Comparison of ENCODE assay signal across 15 cellular contexts in the genomic region with DNA sequence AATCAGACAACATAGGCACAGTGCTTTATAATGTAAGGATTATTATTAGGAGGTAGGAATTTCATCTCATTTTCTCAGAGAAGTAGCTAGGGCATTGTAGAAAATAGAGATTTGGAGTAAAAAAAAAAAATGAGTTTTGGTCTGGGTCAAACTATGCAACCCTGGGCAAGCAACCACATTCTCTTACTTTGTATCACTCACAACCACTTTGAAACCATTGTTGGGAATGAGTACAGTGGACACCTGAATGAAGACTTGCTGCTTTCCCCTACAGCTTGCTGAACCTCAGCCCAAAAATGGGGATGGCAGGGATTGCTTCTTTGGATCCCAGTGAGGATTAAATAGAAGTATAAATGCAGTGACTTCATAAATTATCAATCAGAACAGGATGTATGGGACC. TPM values are rescaled to one million over a fixed set of nuclear protein-coding genes. Genes with fewer than 3 reads are reported as not detected.
DNase-seq lines count a peak whose midpoint lies in the region; ATAC-seq and TF ChIP-seq lines count a peak whose summit lies in the region.
"Had no signal": no experiment of that assay in that cellular context is flagged by ENCODE, and none has a peak within 500 bp of the region (broad histone marks: within the 10 kb centered on the region; RNA-seq: fewer than 3 reads in every experiment).

No MANE protein-coding gene starts in this region.

- POLR2A ChIA-PET in activated CD4-positive, alpha-beta memory T cell treated with anti-CD3 and anti-CD28 coated beads, Interleukin-2, amount 10 ng/mL, durations not matched to agents 7 days and 5 days (lab: Charles Lee) = interaction anchor here (0.8 to 7.1 kb wide), 6 partner anchors 9 to 71 kb away, joined by 4 to 100 read pairs (median 26); a partner anchor contains a TSS
- POLR2A ChIA-PET in Caco-2 (lab: Charles Lee) = no interaction called here
- POLR2A ChIA-PET in MCF 10A (lab: Yijun Ruan, JAX) = no interaction called here

- H3K4me3 ChIP-seq in stomach smooth muscle (ENCODE audit: low read length in 2 of 2) (no peak overlapping the region), Caco-2 (ENCODE audit: low read depth, low read length) (no peak overlapping the region)
- H3K4me3 ChIP-seq: SJSA1, thoracic aorta had no signal

- ATAC-seq in activated naive CD4-positive, alpha-beta T cell treated with anti-CD3 and anti-CD28 coated beads, Interleukin-2, amount 50 U/mL, for 72 hours = peak; percentile 31 to 45

- no peak for DNase-seq in activated naive CD4-positive, alpha-beta T cell treated with anti-CD3 and anti-CD28 coated beads, Interleukin-2, amount 50 U/mL, for 72 hours (ENCODE audit: low spot score in 2 of 2)
- no peak for DNase-seq in activated naive CD4-positive, alpha-beta T cell treated with anti-CD3 and anti-CD28 coated beads, Interleukin-2, amount 10 ng/mL, durations not matched to agents 7 days and 5 days
- DNase-seq in activated CD4-positive, alpha-beta memory T cell treated with anti-CD3 and anti-CD28 coated beads, Interleukin-2, amount 10 ng/mL, durations not matched to agents 7 days and 5 days = no peak
- no peak for DNase-seq in immature natural killer cell
- no peak for DNase-seq in Caco-2
- no peak for DNase-seq in MCF 10A (ENCODE audit: unreplicated experiment)
- DNase-seq: activated CD8-positive, alpha-beta memory T cell treated with anti-CD3 and anti-CD28 coated beads, Interleukin-2, amount 50 U/mL, for 4 hours; brain microvascular endothelial cell; cortex of kidney; foreskin fibroblast; NCI-H146 had no signal

- H3K4me1 ChIP-seq in stomach smooth muscle (ENCODE audit: control insufficient read depth, insufficient read depth, low read length) (peaks cover 13% of the 10 kb centered on the region), Caco-2 (no peaks in the 10 kb centered on the region)
- H3K4me1 ChIP-seq: SJSA1 had no signal

- peak overlapping the region; percentile 24 for H3K27ac ChIP-seq in stomach smooth muscle (ENCODE audit: low read length)
- H3K27ac ChIP-seq: brain microvascular endothelial cell, SJSA1, thoracic aorta had no signal

- no peaks in the 10 kb centered on the region for H3K27me3 Mint-ChIP-seq in activated naive CD4-positive, alpha-beta T cell treated with anti-CD3 and anti-CD28 coated beads, Interleukin-2, amount 10 ng/mL, durations not matched to agents 7 days and 5 days
- no peaks in the 10 kb centered on the region for H3K27me3 Mint-ChIP-seq in activated CD4-positive, alpha-beta memory T cell treated with anti-CD3 and anti-CD28 coated beads, Interleukin-2, amount 10 ng/mL, durations not matched to agents 7 days and 5 days
- H3K27me3 Mint-ChIP-seq in immature natural killer cell (ENCODE audit: low read depth in 3 of 3) (peaks cover 10 to 22% (median 14%) of the 10 kb centered on the region in 3 donors), Caco-2 (ENCODE audit: insufficient read depth, unreplicated experiment) (no peaks in the 10 kb centered on the region), MCF 10A (ENCODE audit: insufficient read depth, unreplicated experiment) (no peaks in the 10 kb centered on the region)

- H3K27ac Mint-ChIP-seq in activated naive CD4-positive, alpha-beta T cell treated with anti-CD3 and anti-CD28 coated beads, Interleukin-2, amount 50 U/mL, for 72 hours = peak overlapping the region; percentile 93 to 97
- H3K27ac Mint-ChIP-seq in activated naive CD4-positive, alpha-beta T cell treated with anti-CD3 and anti-CD28 coated beads, Interleukin-2, amount 10 ng/mL, durations not matched to agents 7 days and 5 days = no peak overlapping the region
- H3K27ac Mint-ChIP-seq in activated CD4-positive, alpha-beta memory T cell treated with anti-CD3 and anti-CD28 coated beads, Interleukin-2, amount 10 ng/mL, durations not matched to agents 7 days and 5 days = peak overlapping the region; percentile 90
- H3K27ac Mint-ChIP-seq in immature natural killer cell = peak overlapping the region; percentile 96 to 100 (median 99)
- H3K27ac Mint-ChIP-seq in Caco-2 (ENCODE audit: unreplicated experiment) = no peak overlapping the region
- H3K27ac Mint-ChIP-seq in MCF 10A (ENCODE audit: low read depth, unreplicated experiment) = no peak overlapping the region

- intact Hi-C loops in Caco-2 (cut with micrococcal nuclease; ENCODE audit: unreplicated experiment) = no loop called here
- intact Hi-C loops in MCF 10A (cut with micrococcal nuclease) = no loop called here

- H3K9me3 Mint-ChIP-seq in activated naive CD4-positive, alpha-beta T cell treated with anti-CD3 and anti-CD28 coated beads, Interleukin-2, amount 50 U/mL, for 72 hours = no peaks in the 10 kb centered on the region
- H3K9me3 Mint-ChIP-seq in activated naive CD4-positive, alpha-beta T cell treated with anti-CD3 and anti-CD28 coated beads, Interleukin-2, amount 10 ng/mL, durations not matched to agents 7 days and 5 days = no peaks in the 10 kb centered on the region
- H3K9me3 Mint-ChIP-seq in activated CD4-positive, alpha-beta memory T cell treated with anti-CD3 and anti-CD28 coated beads, Interleukin-2, amount 10 ng/mL, durations not matched to agents 7 days and 5 days = no peaks in the 10 kb centered on the region
- H3K9me3 Mint-ChIP-seq in immature natural killer cell (no peaks in the 10 kb centered on the region), Caco-2 (ENCODE audit: unreplicated experiment) (no peaks in the 10 kb centered on the region), MCF 10A (ENCODE audit: unreplicated experiment) (no peaks in the 10 kb centered on the region)
- H3K9me3 Mint-ChIP-seq: neural crest cell had no signal

- CTCF ChIA-PET in activated naive CD4-positive, alpha-beta T cell treated with anti-CD3 and anti-CD28 coated beads, Interleukin-2, amount 10 ng/mL, durations not matched to agents 7 days and 5 days (lab: Charles Lee) = interaction anchor here (0.6 to 25.7 kb wide), 3 partner anchors 99 to 160 kb away, joined by 4 to 377 read pairs (median 4); a partner anchor contains a TSS
- CTCF ChIA-PET in activated CD4-positive, alpha-beta memory T cell treated with anti-CD3 and anti-CD28 coated beads, Interleukin-2, amount 10 ng/mL, durations not matched to agents 7 days and 5 days (lab: Charles Lee) = interaction anchor here (1.1 to 3.1 kb wide), 2 partner anchors 9 to 280 kb away, joined by 4 to 10 read pairs; a partner anchor contains a TSS
- CTCF ChIA-PET in Caco-2 (lab: Charles Lee) = interaction anchor here (1.5 kb wide), 1 partner anchor 147 kb away, joined by 4 read pairs; no protein-coding TSS in a partner anchor
- CTCF ChIA-PET in MCF 10A (lab: Yijun Ruan, JAX) = interaction anchor here (1.2 to 2.1 kb wide), 2 partner anchors 9 to 21 kb away, joined by 3 to 8 read pairs; a partner anchor contains a TSS

- peaks cover 0 to 45% of the 10 kb centered on the region in 2 donors for H3K36me3 Mint-ChIP-seq in activated naive CD4-positive, alpha-beta T cell treated with anti-CD3 and anti-CD28 coated beads, Interleukin-2, amount 50 U/mL, for 72 hours
- H3K36me3 Mint-ChIP-seq in activated naive CD4-positive, alpha-beta T cell treated with anti-CD3 and anti-CD28 coated beads, Interleukin-2, amount 10 ng/mL, durations not matched to agents 7 days and 5 days = peaks cover 72% of the 10 kb centered on the region
- peaks cover 81% of the 10 kb centered on the region for H3K36me3 Mint-ChIP-seq in activated CD4-positive, alpha-beta memory T cell treated with anti-CD3 and anti-CD28 coated beads, Interleukin-2, amount 10 ng/mL, durations not matched to agents 7 days and 5 days (ENCODE audit: low read depth)
- H3K36me3 Mint-ChIP-seq in immature natural killer cell (peaks cover 31 to 51% (median 36%) of the 10 kb centered on the region in 3 donors), Caco-2 (ENCODE audit: insufficient read depth, unreplicated experiment) (peaks cover 47% of the 10 kb centered on the region), MCF 10A (ENCODE audit: insufficient read depth, unreplicated experiment) (peaks cover 8% of the 10 kb centered on the region)

- BruUV-seq in Caco-2 (replicated peaks; lab: Mats Ljungman, UMichigan) (no TSS peak), MCF 10A (replicated peaks; lab: Mats Ljungman, UMichigan) (no TSS peak)

- no peaks in the 10 kb centered on the region for H3K9me3 ChIP-seq in stomach smooth muscle (ENCODE audit: control insufficient read depth in 2 of 2, low read length in 2 of 2)
- H3K9me3 ChIP-seq in Caco-2 = no peaks in the 10 kb centered on the region
- H3K9me3 ChIP-seq: SJSA1, thoracic aorta had no signal

- H3K4me1 Mint-ChIP-seq in activated naive CD4-positive, alpha-beta T cell treated with anti-CD3 and anti-CD28 coated beads, Interleukin-2, amount 10 ng/mL, durations not matched to agents 7 days and 5 days = peaks cover 33% of the 10 kb centered on the region
- peaks cover 50% of the 10 kb centered on the region for H3K4me1 Mint-ChIP-seq in activated CD4-positive, alpha-beta memory T cell treated with anti-CD3 and anti-CD28 coated beads, Interleukin-2, amount 10 ng/mL, durations not matched to agents 7 days and 5 days
- H3K4me1 Mint-ChIP-seq in immature natural killer cell (peaks cover 61 to 69% of the 10 kb centered on the region in 2 donors), Caco-2 (ENCODE audit: low read depth, unreplicated experiment) (no peaks in the 10 kb centered on the region), MCF 10A (ENCODE audit: insufficient read depth, unreplicated experiment) (no peaks in the 10 kb centered on the region)
- H3K4me1 Mint-ChIP-seq: neural crest cell had no signal

- TF ChIP-seq CTCF in Caco-2 (IDR thresholded peaks at IDR 0.05; ENCODE audit: insufficient read depth in 1 of 2, low read depth in 1 of 2, low read length in 1 of 2, severe bottlenecking in 1 of 2, unreplicated experiment in 1 of 2) = no peak
- TF ChIP-seq CTCF in MCF 10A (IDR thresholded peaks at IDR 0.05; ENCODE audit: unreplicated experiment) = no peak

- no peak overlapping the region for H3K4me3 Mint-ChIP-seq in activated naive CD4-positive, alpha-beta T cell treated with anti-CD3 and anti-CD28 coated beads, Interleukin-2, amount 10 ng/mL, durations not matched to agents 7 days and 5 days
- H3K4me3 Mint-ChIP-seq in activated CD4-positive, alpha-beta memory T cell treated with anti-CD3 and anti-CD28 coated beads, Interleukin-2, amount 10 ng/mL, durations not matched to agents 7 days and 5 days = no peak overlapping the region
- H3K4me3 Mint-ChIP-seq in immature natural killer cell (peak overlapping the region; percentile 54 to 81 (median 64)), Caco-2 (ENCODE audit: unreplicated experiment) (no peak overlapping the region), MCF 10A (ENCODE audit: unreplicated experiment) (no peak overlapping the region)
- H3K4me3 Mint-ChIP-seq: neural crest cell had no signal

- peaks cover 46 to 61% of the 10 kb centered on the region in 2 donors for H3K36me3 ChIP-seq in stomach smooth muscle (ENCODE audit: control insufficient read depth in 2 of 2, insufficient read depth in 2 of 2, low read length in 2 of 2)
- peaks cover 3% of the 10 kb centered on the region for H3K36me3 ChIP-seq in Caco-2 (ENCODE audit: control insufficient read depth, insufficient read depth, low read length)
- H3K36me3 ChIP-seq: brain microvascular endothelial cell, SJSA1 had no signal

- H3K9ac ChIP-seq in stomach smooth muscle (ENCODE audit: low read length in 2 of 2) = no peak overlapping the region

- H3K27me3 ChIP-seq in stomach smooth muscle (ENCODE audit: control insufficient read depth in 1 of 2, insufficient read depth in 2 of 2, low read length in 2 of 2) (no peaks in the 10 kb centered on the region), Caco-2 (replicated peaks; ENCODE audit: control insufficient read depth, insufficient read depth, low read length) (no peaks in the 10 kb centered on the region)
- H3K27me3 ChIP-seq: brain microvascular endothelial cell, SJSA1 had no signal

RNA-seq across cellular contexts. Expression of a gene that starts 9.2 kb away (rescaled TPM):
- total RNA-seq in activated naive CD4-positive, alpha-beta T cell treated with anti-CD3 and anti-CD28 coated beads, Interleukin-2, amount 50 U/mL, for 72 hours = 10 to 100 TPM; 36.2 to 44.1 TPM
- 10 to 100 TPM; 50.4 TPM for total RNA-seq in activated CD4-positive, alpha-beta memory T cell treated with anti-CD3 and anti-CD28 coated beads, Interleukin-2, amount 10 ng/mL, durations not matched to agents 7 days and 5 days
- 10 to 100 TPM; 40.5 to 69.0 (median 53.3) TPM for polyA plus RNA-seq in immature natural killer cell
- 228 and 232 TPM in 2 replicates for total RNA-seq in Caco-2 (2022)
- total RNA-seq in MCF 10A (2022) = 99.6 and 130 TPM in 2 replicates

RNA-seq across cellular contexts. Expression of a gene that starts 39.1 kb away (rescaled TPM):
- total RNA-seq in activated naive CD4-positive, alpha-beta T cell treated with anti-CD3 and anti-CD28 coated beads, Interleukin-2, amount 50 U/mL, for 72 hours = 10 to 100 TPM; 66.9 to 70.3 TPM
- total RNA-seq in activated CD4-positive, alpha-beta memory T cell treated with anti-CD3 and anti-CD28 coated beads, Interleukin-2, amount 10 ng/mL, durations not matched to agents 7 days and 5 days = 10 to 100 TPM; 52.2 to 57.8 TPM
- 100 to 1,000 TPM in 2 of 3 donors, 10 to 100 TPM in 1; 64.9 to 180 (median 105) TPM for polyA plus RNA-seq in immature natural killer cell
- total RNA-seq in Caco-2 (2022) (70.2 and 78.4 TPM in 2 replicates), MCF 10A (2022) (42.1 and 52.3 TPM in 2 replicates)

RNA-seq across cellular contexts. Expression of a gene that starts 47.0 kb away (rescaled TPM):
- 10 to 100 TPM; 13.3 to 25.0 TPM for total RNA-seq in activated naive CD4-positive, alpha-beta T cell treated with anti-CD3 and anti-CD28 coated beads, Interleukin-2, amount 50 U/mL, for 72 hours
- 10 to 100 TPM; 61.0 to 62.0 TPM for total RNA-seq in activated CD4-positive, alpha-beta memory T cell treated with anti-CD3 and anti-CD28 coated beads, Interleukin-2, amount 10 ng/mL, durations not matched to agents 7 days and 5 days
- polyA plus RNA-seq in immature natural killer cell = 10 to 100 TPM; 35.3 to 68.0 (median 35.9) TPM
- total RNA-seq in Caco-2 (2022) (36.8 and 41.5 TPM in 2 replicates), MCF 10A (2022) (2.0 and 5.0 TPM in 2 replicates)

Comparison
In these comparisons a context has a peak if more than half of its experiments do, and no peak if none do; other contexts are left out.
1. H3K27ac Mint-ChIP-seq: peak in activated naive CD4-positive, alpha-beta T cell treated with anti-CD3 and anti-CD28 coated beads, Interleukin-2, amount 50 U/mL, for 72 hours (2 of 2), activated CD4-positive, alpha-beta memory T cell treated with anti-CD3 and anti-CD28 coated beads, Interleukin-2, amount 10 ng/mL, durations not matched to agents 7 days and 5 days (single experiment) and immature natural killer cell (6 of 6); none in activated naive CD4-positive, alpha-beta T cell treated with anti-CD3 and anti-CD28 coated beads, Interleukin-2, amount 10 ng/mL, durations not matched to agents 7 days and 5 days (single experiment), Caco-2 (single experiment) and MCF 10A (single experiment).
2. H3K4me3 Mint-ChIP-seq: peak in immature natural killer cell (5 of 5); none in activated naive CD4-positive, alpha-beta T cell treated with anti-CD3 and anti-CD28 coated beads, Interleukin-2, amount 10 ng/mL, durations not matched to agents 7 days and 5 days (single experiment), activated CD4-positive, alpha-beta memory T cell treated with anti-CD3 and anti-CD28 coated beads, Interleukin-2, amount 10 ng/mL, durations not matched to agents 7 days and 5 days (single experiment), Caco-2 (single experiment) and MCF 10A (single experiment).